Comparison of ENCODE assay signal across 1 cellular context in genomic region chr11:70108250-70108649, GRCh38.
TF ChIP-seq lines count a peak whose summit lies in the region.

No MANE protein-coding gene starts in this region.

TF ChIP-seq in GM23338, 12 proteins besides CTCF, POLR2A, EP300 and RAD21:
- TF ChIP-seq ZNF462 (CRISPR knock-in tag; IDR thresholded peaks at IDR 0.05) (no peak), NANOG (IDR thresholded peaks at IDR 0.05; ENCODE audit: borderline replicate concordance) (no peak), ETS1 (IDR thresholded peaks at IDR 0.05) (no peak), STAT1 (IDR thresholded peaks at IDR 0.05; ENCODE audit: unreplicated experiment) (no peak), EZH2 (IDR thresholded peaks at IDR 0.05; ENCODE audit: low read depth, unreplicated experiment) (no peak), JUNB (IDR thresholded peaks at IDR 0.05; ENCODE audit: unreplicated experiment) (no peak), CREB1 (CRISPR knock-in tag; IDR thresholded peaks at IDR 0.05; ENCODE audit: low read depth) (no peak), ZNF331 (CRISPR knock-in tag; IDR thresholded peaks at IDR 0.05; ENCODE audit: low read depth) (no peak), REST (IDR thresholded peaks at IDR 0.05; ENCODE audit: unreplicated experiment) (no peak), ZNF114 (CRISPR knock-in tag; IDR thresholded peaks at IDR 0.05) (no peak), EZH2phosphoT487 (IDR thresholded peaks at IDR 0.05; ENCODE audit: unreplicated experiment) (no peak), POLR2AphosphoS5 (IDR thresholded peaks at IDR 0.05; ENCODE audit: low read depth) (no peak)
